3 cellular contexts compared by ENCODE assay signal in the genomic region with DNA sequence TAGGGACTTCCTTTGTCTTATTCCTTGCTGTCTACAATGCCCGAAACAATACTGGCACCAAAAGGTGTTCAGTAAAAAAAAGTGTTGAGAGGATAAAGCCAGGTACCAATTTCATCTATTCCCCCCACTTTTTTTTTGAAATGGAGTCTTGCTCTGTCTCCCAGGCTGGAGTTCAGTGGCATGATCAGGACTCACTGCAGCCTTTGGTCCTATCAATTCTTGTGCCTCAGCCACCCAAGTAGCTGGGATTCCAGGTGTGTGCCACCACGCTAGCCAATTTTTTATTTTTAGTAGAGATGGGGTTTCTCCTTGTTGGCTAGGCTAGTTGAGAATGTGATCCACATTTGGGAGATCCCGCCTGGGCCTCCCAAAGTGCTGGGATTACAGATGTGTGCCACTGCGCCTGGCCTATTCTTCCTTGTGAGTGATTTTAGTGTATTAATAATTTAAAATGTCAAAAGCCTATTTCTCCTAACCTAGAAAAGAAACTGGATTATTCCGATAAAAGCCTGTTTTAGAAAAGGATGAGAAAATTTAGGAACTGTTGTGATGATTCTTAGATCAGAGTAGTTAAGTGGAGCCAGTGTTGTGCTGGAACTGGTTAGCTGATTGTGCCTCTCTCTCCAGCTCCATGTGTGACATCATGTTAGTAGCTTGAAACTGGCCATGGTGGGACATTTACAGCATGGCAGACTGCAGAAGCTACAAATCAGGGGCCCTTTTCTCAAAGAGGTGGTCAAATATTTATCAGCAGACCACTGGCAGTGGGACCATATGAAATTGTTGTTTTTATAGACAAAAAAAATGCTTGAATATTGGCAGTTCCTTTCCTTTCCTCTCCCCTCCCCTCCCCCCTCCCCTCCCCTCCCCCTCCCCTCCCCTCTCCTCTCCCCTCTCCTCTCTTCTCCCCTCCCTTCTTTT.
TF ChIP-seq lines count a peak whose summit lies in the region.

No MANE protein-coding gene starts in this region.

TF ChIP-seq in SK-N-SH treated with all-trans-retinoic acid at 6 μM for 48 hours, 23 proteins besides CTCF, POLR2A, EP300 and RAD21 (continued from another document):
- TF ChIP-seq ESRRG (CRISPR knock-in tag; IDR thresholded peaks at IDR 0.05), result no peak
- no peak for TF ChIP-seq ISL1 (CRISPR knock-in tag; IDR thresholded peaks at IDR 0.05)
- no peak for TF ChIP-seq RARB (CRISPR knock-in tag; IDR thresholded peaks at IDR 0.05)
- TF ChIP-seq ZC3H10 (CRISPR knock-in tag; IDR thresholded peaks at IDR 0.05), result no peak
- TF ChIP-seq ARNTL (CRISPR knock-in tag; IDR thresholded peaks at IDR 0.05; ENCODE audit: borderline replicate concordance, low read depth), result no peak
- TF ChIP-seq ZFP3 (CRISPR knock-in tag; IDR thresholded peaks at IDR 0.05), result no peak
- no peak for TF ChIP-seq ZNF565 (CRISPR knock-in tag; conservative IDR thresholded peaks at IDR 0.05; ENCODE audit: low read depth)
- TF ChIP-seq TCF4 (CRISPR knock-in tag; IDR thresholded peaks at IDR 0.05; ENCODE audit: borderline replicate concordance), result no peak
- no peak for TF ChIP-seq OSR1 (CRISPR knock-in tag; IDR thresholded peaks at IDR 0.05)

TF ChIP-seq in SK-N-SH, 30 proteins besides CTCF, POLR2A, EP300 and RAD21:
- no peak for TF ChIP-seq TEAD4 (IDR thresholded peaks at IDR 0.05; ENCODE audit: borderline replicate concordance, insufficient read depth)
- TF ChIP-seq YY1 (IDR thresholded peaks at IDR 0.05; ENCODE audit: low read depth), result no peak
- TF ChIP-seq, protein P1, sequence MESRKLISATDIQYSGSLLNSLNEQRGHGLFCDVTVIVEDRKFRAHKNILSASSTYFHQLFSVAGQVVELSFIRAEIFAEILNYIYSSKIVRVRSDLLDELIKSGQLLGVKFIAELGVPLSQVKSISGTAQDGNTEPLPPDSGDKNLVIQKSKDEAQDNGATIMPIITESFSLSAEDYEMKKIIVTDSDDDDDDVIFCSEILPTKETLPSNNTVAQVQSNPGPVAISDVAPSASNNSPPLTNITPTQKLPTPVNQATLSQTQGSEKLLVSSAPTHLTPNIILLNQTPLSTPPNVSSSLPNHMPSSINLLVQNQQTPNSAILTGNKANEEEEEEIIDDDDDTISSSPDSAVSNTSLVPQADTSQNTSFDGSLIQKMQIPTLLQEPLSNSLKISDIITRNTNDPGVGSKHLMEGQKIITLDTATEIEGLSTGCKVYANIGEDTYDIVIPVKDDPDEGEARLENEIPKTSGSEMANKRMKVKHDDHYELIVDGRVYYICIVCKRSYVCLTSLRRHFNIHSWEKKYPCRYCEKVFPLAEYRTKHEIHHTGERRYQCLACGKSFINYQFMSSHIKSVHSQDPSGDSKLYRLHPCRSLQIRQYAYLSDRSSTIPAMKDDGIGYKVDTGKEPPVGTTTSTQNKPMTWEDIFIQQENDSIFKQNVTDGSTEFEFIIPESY (IDR thresholded peaks at IDR 0.05; ENCODE audit: borderline replicate concordance, low read depth), result no peak
- TF ChIP-seq GATA2 (CRISPR knock-in tag; IDR thresholded peaks at IDR 0.05), result no peak
- TF ChIP-seq FOSL2 (IDR thresholded peaks at IDR 0.05; ENCODE audit: borderline replicate concordance, low read depth), result no peak
- TF ChIP-seq, protein P2, sequence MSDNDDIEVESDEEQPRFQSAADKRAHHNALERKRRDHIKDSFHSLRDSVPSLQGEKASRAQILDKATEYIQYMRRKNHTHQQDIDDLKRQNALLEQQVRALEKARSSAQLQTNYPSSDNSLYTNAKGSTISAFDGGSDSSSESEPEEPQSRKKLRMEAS (IDR thresholded peaks at IDR 0.05; ENCODE audit: low read depth), result no peak
- TF ChIP-seq, protein P3, sequence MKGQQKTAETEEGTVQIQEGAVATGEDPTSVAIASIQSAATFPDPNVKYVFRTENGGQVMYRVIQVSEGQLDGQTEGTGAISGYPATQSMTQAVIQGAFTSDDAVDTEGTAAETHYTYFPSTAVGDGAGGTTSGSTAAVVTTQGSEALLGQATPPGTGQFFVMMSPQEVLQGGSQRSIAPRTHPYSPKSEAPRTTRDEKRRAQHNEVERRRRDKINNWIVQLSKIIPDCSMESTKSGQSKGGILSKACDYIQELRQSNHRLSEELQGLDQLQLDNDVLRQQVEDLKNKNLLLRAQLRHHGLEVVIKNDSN (IDR thresholded peaks at IDR 0.05; ENCODE audit: borderline replicate concordance, low read depth), result no peak
- TF ChIP-seq, protein P4, sequence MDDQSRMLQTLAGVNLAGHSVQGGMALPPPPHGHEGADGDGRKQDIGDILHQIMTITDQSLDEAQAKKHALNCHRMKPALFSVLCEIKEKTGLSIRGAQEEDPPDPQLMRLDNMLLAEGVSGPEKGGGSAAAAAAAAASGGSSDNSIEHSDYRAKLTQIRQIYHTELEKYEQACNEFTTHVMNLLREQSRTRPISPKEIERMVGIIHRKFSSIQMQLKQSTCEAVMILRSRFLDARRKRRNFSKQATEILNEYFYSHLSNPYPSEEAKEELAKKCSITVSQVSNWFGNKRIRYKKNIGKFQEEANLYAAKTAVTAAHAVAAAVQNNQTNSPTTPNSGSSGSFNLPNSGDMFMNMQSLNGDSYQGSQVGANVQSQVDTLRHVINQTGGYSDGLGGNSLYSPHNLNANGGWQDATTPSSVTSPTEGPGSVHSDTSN (IDR thresholded peaks at IDR 0.05), result no peak
- no peak for TF ChIP-seq MXI1 (IDR thresholded peaks at IDR 0.05; ENCODE audit: low read depth, low read length)
- TF ChIP-seq FOXM1 (IDR thresholded peaks at IDR 0.05; ENCODE audit: low read depth), result no peak
- no peak for TF ChIP-seq POLR2AphosphoS5 (IDR thresholded peaks at IDR 0.05; ENCODE audit: low read depth, low read length)

TF ChIP-seq in K562, 482 proteins besides CTCF, POLR2A, EP300 and RAD21 (continued from another document):
- TF ChIP-seq HNRNPK (IDR thresholded peaks at IDR 0.05; ENCODE audit: low read depth, low read length, poor library complexity, severe bottlenecking) (peak; percentile 98), ZKSCAN3 (CRISPR knock-in tag; IDR thresholded peaks at IDR 0.05) (no peak), PCBP1 (IDR thresholded peaks at IDR 0.05; ENCODE audit: low read depth, low read length, poor library complexity, severe bottlenecking) (peak; percentile 99), SRSF3 (IDR thresholded peaks at IDR 0.05; ENCODE audit: insufficient read depth, low read length) (no peak), PCBP2 (IDR thresholded peaks at IDR 0.05; ENCODE audit: low read depth, low read length, poor library complexity, severe bottlenecking) (peak; percentile 96)
